In the genomic region with DNA sequence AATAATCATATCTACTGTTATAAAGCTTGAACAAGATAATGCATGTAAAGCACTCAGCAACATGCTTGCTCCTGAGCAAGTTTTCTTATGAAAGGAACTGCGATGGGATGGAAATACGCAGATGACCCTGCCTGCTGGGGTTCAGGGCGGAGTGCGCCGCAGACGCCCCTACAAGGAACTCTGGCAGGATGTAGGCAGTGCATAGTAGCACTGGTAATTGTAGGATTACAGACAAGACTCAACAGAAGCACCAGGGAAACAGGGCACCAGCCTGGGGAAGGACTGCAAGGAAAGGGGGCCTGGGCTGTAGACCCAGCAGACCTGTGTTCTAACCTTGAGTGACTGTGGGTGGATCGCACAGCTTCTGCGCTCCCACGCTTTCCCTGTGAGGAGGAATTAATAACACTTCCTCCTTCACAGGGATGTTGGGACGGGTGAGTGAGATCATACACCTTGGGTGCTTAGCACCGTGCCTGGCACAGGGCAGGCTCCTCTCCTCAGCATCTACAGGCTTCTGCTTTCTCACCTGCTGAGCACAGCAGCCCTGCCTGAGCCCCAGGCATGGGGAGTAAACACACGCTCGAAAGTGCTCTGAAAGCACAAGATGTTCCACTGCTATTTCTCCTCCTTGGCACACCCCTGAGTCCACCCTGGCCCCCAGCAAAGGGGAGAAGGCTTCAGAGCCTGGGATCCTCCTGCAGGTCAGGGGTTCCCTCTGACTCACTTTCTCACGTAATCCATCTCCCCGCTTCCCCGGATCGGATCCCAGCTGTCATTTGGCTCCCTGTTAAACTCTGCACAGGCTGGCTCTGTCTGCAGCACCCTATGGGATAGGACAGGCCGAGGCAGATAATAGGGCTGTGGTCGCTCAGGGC, we compare ENCODE assay signal across 12 cellular contexts. TPM values are rescaled to one million over a fixed set of nuclear protein-coding genes. Genes with fewer than 3 reads are reported as not detected.
DNase-seq lines count a peak whose midpoint lies in the region; ATAC-seq and TF ChIP-seq lines count a peak whose summit lies in the region.
"Had no signal": no experiment of that assay in that cellular context is flagged by ENCODE, and none has a peak within 500 bp of the region (broad histone marks: within the 10 kb centered on the region; RNA-seq: fewer than 3 reads in every experiment).

No MANE protein-coding gene starts in this region.

- H3K4me1 ChIP-seq in right atrium auricular region = peaks cover 0 to 82% of the 10 kb centered on the region in 2 donors

- TF ChIP-seq CTCF in astrocyte of the spinal cord (IDR thresholded peaks at IDR 0.05; ENCODE audit: low read depth, low read length) (no peak), right atrium auricular region (IDR thresholded peaks at IDR 0.05) (no peak)

- H3K27ac ChIP-seq in right atrium auricular region = peak overlapping the region; percentile 99 to 100

- H3K36me3 ChIP-seq in right atrium auricular region = peaks cover 23% of the 10 kb centered on the region

- H3K9me3 ChIP-seq in right atrium auricular region = no peaks in the 10 kb centered on the region
- H3K9me3 ChIP-seq: left lung had no signal

- in situ Hi-C loops in astrocyte of the spinal cord (cut with HindIII; ENCODE audit: low sequenced_read_pairs) (no loop called here), G401 (cut with HindIII; ENCODE audit: low sequenced_read_pairs) (no loop called here)

- H3K27me3 ChIP-seq in right atrium auricular region = no peaks in the 10 kb centered on the region
- H3K27me3 ChIP-seq: left lung had no signal

- DNase-seq in HCEC 1CT = peak; percentile 79
- DNase-seq in astrocyte of the spinal cord (ENCODE audit: low read depth, low spot score) = peak; percentile 67
- DNase-seq in right atrium auricular region (ENCODE audit: low spot score) = no peak
- peak; percentile 91 for DNase-seq in skeletal muscle cell (ENCODE audit: low read depth)
- DNase-seq in G401 (ENCODE audit: low spot score) = no peak
- no peak for DNase-seq in NAMALWA (ENCODE audit: low spot score)
- DNase-seq in NCI-H2227 (lab: John Stamatoyannopoulos, UW; ENCODE audit: unreplicated experiment) = no peak
- DNase-seq: activated naive CD8-positive, alpha-beta T cell treated with anti-CD3 and anti-CD28 coated beads for 36 hours; NCI-H2029 treated with DMSO at 0.1 percent for 48 hours; stimulated activated naive CD8-positive, alpha-beta T cell treated with anti-CD3 and anti-CD28 coated beads, Interleukin-15, Interleukin-2, amounts not matched to agents 100 U/mL and 50 U/mL, for 24 hours had no signal

- H3K4me3 ChIP-seq in astrocyte of the spinal cord (ENCODE audit: low read depth, low read length) (no peak overlapping the region), right atrium auricular region (no peak overlapping the region), skeletal muscle cell (ENCODE audit: low read depth, low read length) (no peak overlapping the region)
- H3K4me3 ChIP-seq: left lung had no signal

- no peak for ATAC-seq in HG02571 (IDR thresholded peaks at IDR 0.05; ENCODE audit: unreplicated experiment)
- ATAC-seq: left lung; stimulated activated naive CD8-positive, alpha-beta T cell treated with anti-CD3 and anti-CD28 coated beads, Interleukin-15, Interleukin-2, amounts not matched to agents 100 U/mL and 50 U/mL, for 24 hours had no signal

RNA-seq across cellular contexts. Expression of a gene that starts 19.2 kb away (rescaled TPM):
- 10 to 100 TPM; 56.2 to 62.5 TPM for total RNA-seq in right atrium auricular region
- total RNA-seq in G401 (2014; rRNA removed; shearing (Covaris generic)) = 4.8 and 6.4 TPM in 2 replicates

RNA-seq across cellular contexts. Expression of a gene that starts 34.6 kb away (rescaled TPM):
- 1 to 10 TPM; 3.5 to 4.8 TPM for total RNA-seq in right atrium auricular region
- 0.37 and 2.0 TPM in 2 replicates for total RNA-seq in G401 (2014; rRNA removed; shearing (Covaris generic))

RNA-seq across cellular contexts. Expression of a gene that starts 50.1 kb away (rescaled TPM):
- under 1 TPM; 0.55 to 0.63 TPM for total RNA-seq in right atrium auricular region
- 16.6 and 37.4 TPM in 2 replicates for total RNA-seq in G401 (2014; rRNA removed; shearing (Covaris generic))

Comparison
In these comparisons a context has a peak if more than half of its experiments do, and no peak if none do; other contexts are left out.
1. DNase-seq: peak in HCEC 1CT (single experiment), astrocyte of the spinal cord (single experiment) and skeletal muscle cell (single experiment); none in right atrium auricular region (single experiment), G401 (single experiment), NAMALWA (single experiment) and NCI-H2227 (single experiment).
2. RNA of a gene that starts 50.1 kb away (total RNA-seq): 16.6 to 37.4 TPM in G401; 0.55 to 0.63 TPM in right atrium auricular region; every median in the first group is over 10 times any median in the second.